In the genomic region with DNA sequence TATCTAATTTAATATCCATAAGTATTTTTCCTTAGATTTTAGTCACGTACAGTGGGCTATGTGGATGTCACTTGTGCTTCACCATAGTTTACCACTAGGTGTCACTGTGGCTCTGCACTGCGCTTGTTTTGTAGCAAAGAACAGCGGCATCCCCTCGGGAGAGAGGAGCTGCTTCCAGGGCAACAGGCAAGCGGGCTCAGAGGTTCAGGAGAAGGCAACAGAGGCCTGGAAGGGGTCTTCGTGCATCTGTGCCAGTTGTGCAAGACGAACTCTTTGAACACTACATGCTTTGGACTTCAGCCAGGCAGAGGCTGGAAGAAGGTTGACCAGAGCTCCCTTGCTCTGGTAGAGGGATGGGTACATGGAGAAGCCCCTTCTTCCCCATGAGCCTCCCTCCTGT, we compare ENCODE assay signal across 8 cellular contexts. TPM values are rescaled to one million over a fixed set of nuclear protein-coding genes. Genes with fewer than 3 reads are reported as not detected.
DNase-seq lines count a peak whose midpoint lies in the region; ATAC-seq, FAIRE-seq and TF ChIP-seq lines count a peak whose summit lies in the region.

No MANE protein-coding gene starts in this region.

- peaks cover 28% of the 10 kb centered on the region for H3K4me1 Mint-ChIP-seq in activated naive CD8-positive, alpha-beta T cell treated with anti-CD3 and anti-CD28 coated beads, Interleukin-2, amount 10 ng/mL, durations not matched to agents 7 days and 5 days

- POLR2A ChIA-PET in activated naive CD8-positive, alpha-beta T cell treated with anti-CD3 and anti-CD28 coated beads, Interleukin-2, amount 10 ng/mL, durations not matched to agents 7 days and 5 days (lab: Charles Lee): interaction anchor here (0.7 to 1.6 kb wide), 6 partner anchors 10 to 317 kb away, joined by 3 to 7 read pairs (median 4); no protein-coding TSS in a partner anchor

- H3K36me3 Mint-ChIP-seq in activated naive CD8-positive, alpha-beta T cell treated with anti-CD3 and anti-CD28 coated beads, Interleukin-2, amount 10 ng/mL, durations not matched to agents 7 days and 5 days: peaks cover 3% of the 10 kb centered on the region

- H3K27ac ChIP-seq in SU-DHL-6 (ENCODE audit: low read depth, low read length): no peak overlapping the region
- H3K27ac ChIP-seq in cardiac muscle cell: no peak overlapping the region

- no peaks in the 10 kb centered on the region for H3F3A ChIP-seq in SU-DHL-6 (ENCODE audit: insufficient read depth)

- no peaks in the 10 kb centered on the region for H3K4me1 ChIP-seq in cardiac muscle cell (ENCODE audit: low read depth)

- peak; percentile 55 for ATAC-seq in activated naive CD8-positive, alpha-beta T cell treated with anti-CD3 and anti-CD28 coated beads, Interleukin-2, amount 10 ng/mL, durations not matched to agents 7 days and 5 days (ENCODE audit: low read depth)
- ATAC-seq in GM18520 (IDR thresholded peaks at IDR 0.05; ENCODE audit: unreplicated experiment): no peak

- no peaks in the 10 kb centered on the region for H3K9me3 ChIP-seq in SU-DHL-6 (ENCODE audit: insufficient read depth, low read length)
- H3K9me3 ChIP-seq in cardiac muscle cell (ENCODE audit: low read depth): no peaks in the 10 kb centered on the region

- H3K27me3 ChIP-seq in SU-DHL-6 (ENCODE audit: low read length) (no peaks in the 10 kb centered on the region), cardiac muscle cell (no peaks in the 10 kb centered on the region)

- no peaks in the 10 kb centered on the region for H3K79me2 ChIP-seq in SU-DHL-6 (ENCODE audit: insufficient read depth, low read length)

- H3K36me3 ChIP-seq in SU-DHL-6 (ENCODE audit: low read length) (no peaks in the 10 kb centered on the region), cardiac muscle cell (peaks cover 17% of the 10 kb centered on the region)

- no peaks in the 10 kb centered on the region for H3K9me3 Mint-ChIP-seq in activated naive CD8-positive, alpha-beta T cell treated with anti-CD3 and anti-CD28 coated beads, Interleukin-2, amount 10 ng/mL, durations not matched to agents 7 days and 5 days

- no peak overlapping the region for H2AFZ ChIP-seq in SU-DHL-6 (ENCODE audit: low read depth, low read length, severe bottlenecking)

- H4K20me1 ChIP-seq in SU-DHL-6 (ENCODE audit: low read depth, low read length): no peaks in the 10 kb centered on the region; the same call in 1 of the 2 replicates

- no peak for FAIRE-seq in GM19239 (lab: Jason Lieb, UNC)

- peaks cover 7% of the 10 kb centered on the region for H3K27me3 Mint-ChIP-seq in activated naive CD8-positive, alpha-beta T cell treated with anti-CD3 and anti-CD28 coated beads, Interleukin-2, amount 10 ng/mL, durations not matched to agents 7 days and 5 days

- no peak overlapping the region for H3K4me3 ChIP-seq in AG09309 (ENCODE audit: control insufficient read depth, low read depth, low read length)
- H3K4me3 ChIP-seq in SU-DHL-6 (ENCODE audit: insufficient read depth, low read length, poor library complexity, severe bottlenecking): no peak overlapping the region
- H3K4me3 ChIP-seq in cardiac muscle cell: no peak overlapping the region

- no peak overlapping the region for H3K9ac ChIP-seq in SU-DHL-6 (ENCODE audit: low read length)

- DNase-seq in AG09309 (ENCODE audit: low read depth) (peak; percentile 40), GM19239 (ENCODE audit: insufficient read length, low spot score) (peak; percentile 74), NCI-H1105 (lab: John Stamatoyannopoulos, UW) (peak; percentile 65), cardiac muscle cell (ENCODE audit: low read depth in 1 of 2, low spot score in 1 of 2) (peak; percentile 84 to 91), pulmonary artery endothelial cell (ENCODE audit: low read depth, low spot score) (peak; percentile 54)
- peak; percentile 66 for DNase-seq in activated naive CD8-positive, alpha-beta T cell treated with anti-CD3 and anti-CD28 coated beads, Interleukin-2, amount 10 ng/mL, durations not matched to agents 7 days and 5 days

- TF ChIP-seq CTCF in AG09309 (IDR thresholded peaks at IDR 0.05; ENCODE audit: control insufficient read depth, insufficient read depth, low read depth, low read length, missing control alignments) (peak; percentile 94), SU-DHL-6 (IDR thresholded peaks at IDR 0.05; ENCODE audit: insufficient read depth, low read length, poor library complexity, severe bottlenecking) (peak; percentile 91), cardiac muscle cell (IDR thresholded peaks at IDR 0.05; ENCODE audit: low read depth, low read length) (peak; percentile 92)

- H3K27ac Mint-ChIP-seq in activated naive CD8-positive, alpha-beta T cell treated with anti-CD3 and anti-CD28 coated beads, Interleukin-2, amount 10 ng/mL, durations not matched to agents 7 days and 5 days: no peak overlapping the region

- no peaks in the 10 kb centered on the region for H3K9me2 ChIP-seq in SU-DHL-6 (replicated peaks; ENCODE audit: insufficient read depth, low read length)

- no peak overlapping the region for H3K4me3 Mint-ChIP-seq in activated naive CD8-positive, alpha-beta T cell treated with anti-CD3 and anti-CD28 coated beads, Interleukin-2, amount 10 ng/mL, durations not matched to agents 7 days and 5 days

- no peak overlapping the region for H3K4me2 ChIP-seq in SU-DHL-6 (ENCODE audit: low read depth, low read length, poor library complexity, severe bottlenecking)

RNA-seq across cellular contexts. Expression of gene CYB561, which starts 20.6 kb away (rescaled TPM):
- total RNA-seq in activated naive CD8-positive, alpha-beta T cell treated with anti-CD3 and anti-CD28 coated beads, Interleukin-2, amount 10 ng/mL, durations not matched to agents 7 days and 5 days: 10 to 100 TPM; 29.1 to 32.0 TPM
- total RNA-seq in cardiac muscle cell (7.4 and 11.3 TPM in 2 replicates), pulmonary artery endothelial cell (26.1 and 34.6 TPM in 2 replicates)
- 7.4 and 21.5 TPM in 2 replicates for polyA plus RNA-seq in cardiac muscle cell

RNA-seq across cellular contexts. Expression of gene ACE, which starts 51.4 kb away (rescaled TPM):
- 10 to 100 TPM; 18.2 to 19.3 TPM for total RNA-seq in activated naive CD8-positive, alpha-beta T cell treated with anti-CD3 and anti-CD28 coated beads, Interleukin-2, amount 10 ng/mL, durations not matched to agents 7 days and 5 days
- total RNA-seq in cardiac muscle cell (2.1 and 3.2 TPM in 2 replicates), pulmonary artery endothelial cell (30.6 and 38.3 TPM in 2 replicates)
- 1.8 and 2.5 TPM in 2 replicates for polyA plus RNA-seq in cardiac muscle cell
